8 cellular contexts compared by ENCODE assay signal in the genomic region with DNA sequence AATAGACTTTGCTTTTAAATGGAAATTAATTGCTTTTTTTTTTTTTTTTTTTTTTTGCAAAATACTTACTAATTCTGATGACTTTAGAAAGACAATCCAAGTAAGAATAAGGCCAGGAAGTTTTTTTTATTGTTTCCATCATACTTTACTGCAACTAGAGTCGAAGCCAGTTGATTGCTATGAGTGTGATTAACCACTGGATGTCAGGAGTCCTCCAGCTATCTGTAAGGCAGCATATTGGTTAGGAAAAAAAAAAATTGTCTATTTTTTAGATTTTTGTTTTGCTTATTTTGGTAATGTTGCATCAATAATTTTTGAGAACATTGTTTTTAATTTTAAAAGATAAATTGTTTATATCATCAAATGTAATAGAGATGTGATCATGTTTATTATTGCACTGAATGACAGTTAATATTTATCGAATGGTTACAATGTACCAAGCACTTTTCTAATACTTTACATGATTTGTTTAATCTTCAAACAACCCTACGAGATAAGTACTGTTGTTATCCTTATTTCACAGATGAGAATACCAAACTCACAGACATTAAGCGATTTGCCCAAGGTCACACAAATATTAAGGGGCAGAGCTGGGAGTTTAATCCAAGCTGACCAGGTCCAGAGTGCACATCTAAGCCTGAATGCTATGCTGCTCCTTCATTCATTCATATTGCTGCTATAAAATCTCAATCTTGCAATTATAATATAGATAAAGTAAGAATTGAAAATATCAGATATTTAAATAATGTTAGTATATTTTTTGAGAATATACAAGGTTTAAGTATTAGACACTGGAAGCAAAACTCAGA. TPM values are rescaled to one million over a fixed set of nuclear protein-coding genes. Genes with fewer than 3 reads are reported as not detected.
DNase-seq lines count a peak whose midpoint lies in the region; ATAC-seq, FAIRE-seq and TF ChIP-seq lines count a peak whose summit lies in the region.

No MANE protein-coding gene starts in this region.

- no peak for FAIRE-seq in astrocyte (lab: Jason Lieb, UNC)

- no peak overlapping the region for H3K27ac Mint-ChIP-seq in astrocyte (ENCODE audit: unreplicated experiment)
- H3K27ac Mint-ChIP-seq in T-helper 2 cell treated with Interferon-gamma antibody and Interleukin-4, amounts not matched to agents 5 μg/mL and 100 μg/mL, for 36 hours = no peak overlapping the region

- no peaks in the 10 kb centered on the region for H4K20me1 ChIP-seq in astrocyte (ENCODE audit: insufficient read depth, low read length)

- H3K4me1 Mint-ChIP-seq in astrocyte (ENCODE audit: low read depth, unreplicated experiment) = peaks cover 18% of the 10 kb centered on the region
- no peaks in the 10 kb centered on the region for H3K4me1 Mint-ChIP-seq in T-helper 2 cell treated with Interferon-gamma antibody and Interleukin-4, amounts not matched to agents 5 μg/mL and 100 μg/mL, for 36 hours (ENCODE audit: low read depth)

- H3K4me1 ChIP-seq in astrocyte (ENCODE audit: insufficient read depth, low read length) (peaks cover 9% of the 10 kb centered on the region), left lung (no peaks in the 10 kb centered on the region)

- H3K4me3 ChIP-seq in astrocyte (ENCODE audit: insufficient read depth, low read depth, low read length) (no peak overlapping the region), left lung (no peak overlapping the region)

- peak; percentile 53 for ATAC-seq in left lung

- TF ChIP-seq CTCF in astrocyte (IDR thresholded peaks at IDR 0.05; ENCODE audit: insufficient read depth, low read depth, low read length) (peak; percentile 81), left lung (IDR thresholded peaks at IDR 0.05) (peak in 1 of 2 donors; percentile 26)

- H3K9me3 Mint-ChIP-seq in astrocyte (ENCODE audit: unreplicated experiment) = no peaks in the 10 kb centered on the region
- H3K9me3 Mint-ChIP-seq in T-helper 2 cell treated with Interferon-gamma antibody and Interleukin-4, amounts not matched to agents 5 μg/mL and 100 μg/mL, for 36 hours = no peaks in the 10 kb centered on the region

- H2AFZ ChIP-seq in astrocyte (ENCODE audit: low read depth, low read length) = no peak overlapping the region

- H3K36me3 Mint-ChIP-seq in astrocyte (ENCODE audit: low read depth, unreplicated experiment) = no peaks in the 10 kb centered on the region
- no peaks in the 10 kb centered on the region for H3K36me3 Mint-ChIP-seq in T-helper 2 cell treated with Interferon-gamma antibody and Interleukin-4, amounts not matched to agents 5 μg/mL and 100 μg/mL, for 36 hours (ENCODE audit: low read depth)

- H3K27ac ChIP-seq in astrocyte (ENCODE audit: low read depth, low read length) (no peak overlapping the region), left lung (no peak overlapping the region)

- H3K27me3 ChIP-seq in astrocyte (ENCODE audit: insufficient read depth, low read length) (no peaks in the 10 kb centered on the region), left lung (no peaks in the 10 kb centered on the region)

- no peak overlapping the region for H3K9ac ChIP-seq in astrocyte (ENCODE audit: low read length)

- H3K9me3 ChIP-seq in astrocyte (ENCODE audit: insufficient read depth, low read depth, low read length) (no peaks in the 10 kb centered on the region), left lung (no peaks in the 10 kb centered on the region)

- H3K4me3 Mint-ChIP-seq in astrocyte (ENCODE audit: unreplicated experiment) = no peak overlapping the region
- no peak overlapping the region for H3K4me3 Mint-ChIP-seq in T-helper 2 cell treated with Interferon-gamma antibody and Interleukin-4, amounts not matched to agents 5 μg/mL and 100 μg/mL, for 36 hours

- DNase-seq in DMS 273 (lab: John Stamatoyannopoulos, UW; ENCODE audit: unreplicated experiment) = peak; percentile 51
- DNase-seq in DMS 273 treated with DMSO at 0.1 percent for 48 hours (lab: John Stamatoyannopoulos, UW) = no peak
- peak; percentile 26 for DNase-seq in HuH-7 (ENCODE audit: low spot score)
- DNase-seq in astrocyte (ENCODE audit: low read depth) = peak; percentile 17
- DNase-seq in left lung = no peak
- no peak for DNase-seq in activated CD8-positive, alpha-beta memory T cell treated with anti-CD3 and anti-CD28 coated beads, Interleukin-2, amount 50 U/mL, for 4 hours
- no peak for DNase-seq in activated naive CD4-positive, alpha-beta T cell treated with Interleukin-2 at 50 U/mL for 16 hours
- DNase-seq in T-helper 2 cell treated with Interferon-gamma antibody and Interleukin-4, amounts not matched to agents 5 μg/mL and 100 μg/mL, for 36 hours (ENCODE audit: low spot score) = no peak

- H3K27me3 Mint-ChIP-seq in astrocyte (ENCODE audit: low read depth, unreplicated experiment) = no peaks in the 10 kb centered on the region
- peaks cover 10% of the 10 kb centered on the region for H3K27me3 Mint-ChIP-seq in T-helper 2 cell treated with Interferon-gamma antibody and Interleukin-4, amounts not matched to agents 5 μg/mL and 100 μg/mL, for 36 hours (ENCODE audit: low read depth)

- no peak overlapping the region for H3K4me2 ChIP-seq in astrocyte (ENCODE audit: low read length)

- H3K79me2 ChIP-seq in astrocyte (ENCODE audit: insufficient read depth, low read length) = no peaks in the 10 kb centered on the region

- intact Hi-C loops in left lung (cut with DNase I) = no loop called here

- H3K36me3 ChIP-seq in astrocyte (ENCODE audit: insufficient read depth, low read length) (no peaks in the 10 kb centered on the region), left lung (no peaks in the 10 kb centered on the region)

RNA-seq across cellular contexts. Expression of a gene that starts 19.9 kb away (rescaled TPM):
- total RNA-seq in astrocyte = not detected in 2 replicates
- total RNA-seq in left lung = not detected

RNA-seq across cellular contexts. Expression of a gene that starts 34.1 kb away (rescaled TPM):
- total RNA-seq in astrocyte (not detected in 2 replicates), left lung (not detected)

Comparison
In these comparisons a context has a peak if more than half of its experiments do, and no peak if none do; other contexts are left out.
1. DNase-seq: peak in DMS 273 (single experiment), HuH-7 (single experiment) and astrocyte (single experiment); none in DMS 273 treated with DMSO at 0.1 percent for 48 hours (single experiment), left lung (0 of 2), activated CD8-positive, alpha-beta memory T cell treated with anti-CD3 and anti-CD28 coated beads, Interleukin-2, amount 50 U/mL, for 4 hours (single experiment), activated naive CD4-positive, alpha-beta T cell treated with Interleukin-2 at 50 U/mL for 16 hours (single experiment) and T-helper 2 cell treated with Interferon-gamma antibody and Interleukin-4, amounts not matched to agents 5 μg/mL and 100 μg/mL, for 36 hours (single experiment).